Comparison of ENCODE assay signal across 8 cellular contexts in the genomic region with DNA sequence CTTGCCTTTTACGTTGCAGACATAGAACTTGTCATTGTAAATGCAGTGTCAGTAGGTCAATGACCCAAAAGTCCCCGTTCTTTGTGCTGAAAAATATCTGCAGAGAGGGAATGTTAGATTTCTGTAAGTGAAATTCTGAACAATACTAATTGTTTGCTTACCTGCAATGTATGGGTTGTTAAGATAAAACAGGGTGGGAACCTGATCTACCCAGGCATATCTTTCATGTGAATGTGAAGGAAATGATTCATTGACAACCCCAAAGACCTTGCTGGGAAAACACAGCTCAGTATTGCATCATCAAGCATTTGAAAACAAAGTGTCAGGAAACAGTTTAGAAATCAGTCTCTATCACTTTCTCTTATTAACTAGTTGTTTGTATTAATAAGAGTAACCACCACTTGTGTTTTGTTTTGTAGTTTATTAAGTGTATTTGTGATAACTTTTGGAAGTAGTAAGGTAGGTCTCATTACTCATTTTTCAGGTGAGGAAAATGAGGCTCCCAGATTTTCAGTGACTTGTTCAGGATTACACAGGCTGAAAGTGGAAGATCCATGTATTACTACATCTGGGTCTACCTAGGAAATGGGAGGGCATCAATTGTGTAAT. TPM values are rescaled to one million over a fixed set of nuclear protein-coding genes. Genes with fewer than 3 reads are reported as not detected.
DNase-seq lines count a peak whose midpoint lies in the region; ATAC-seq and TF ChIP-seq lines count a peak whose summit lies in the region.

No MANE protein-coding gene starts in this region.

- DNase-seq in GM13977 (ENCODE audit: low spot score), result peak; percentile 32
- peak; percentile 59 for DNase-seq in KBM-7
- DNase-seq in amniotic stem cell (lab: John Stamatoyannopoulos, UW), result peak; percentile 24
- peak; percentile 80 for DNase-seq in kidney epithelial cell (ENCODE audit: low read depth)
- no peak for DNase-seq in Ammon's horn (ENCODE audit: low spot score)
- no peak for DNase-seq in hypothalamus (lab: John Stamatoyannopoulos, UW)

- H3K4me3 ChIP-seq in kidney epithelial cell (ENCODE audit: low read depth, low read length), result no peak overlapping the region

- ATAC-seq in GM21360 (IDR thresholded peaks at IDR 0.05; ENCODE audit: unreplicated experiment), result no peak
- ATAC-seq in GM19395 (IDR thresholded peaks at IDR 0.05; ENCODE audit: unreplicated experiment), result no peak

- no peaks in the 10 kb centered on the region for H3K27me3 ChIP-seq in kidney epithelial cell (ENCODE audit: control insufficient read depth, insufficient read depth, low read length)

- in situ Hi-C loops in GM13977 (cut with MboI; ENCODE audit: low pct_unique_long_range_greater_than_20kb, low sequenced_read_pairs, unreplicated experiment) (no loop called here), KBM-7 (cut with MboI; ENCODE audit: low pct_unique_long_range_greater_than_20kb, low sequenced_read_pairs) (no loop called here)

- H3K36me3 ChIP-seq in kidney epithelial cell (ENCODE audit: control insufficient read depth, insufficient read depth, low read length), result no peaks in the 10 kb centered on the region

- TF ChIP-seq CTCF in GM13977 (IDR thresholded peaks at IDR 0.05; ENCODE audit: extremely low read depth, insufficient read depth, missing control alignments) (no peak), kidney epithelial cell (IDR thresholded peaks at IDR 0.05; ENCODE audit: insufficient read depth, low read length, poor library complexity, severe bottlenecking) (no peak)

RNA-seq across cellular contexts. Expression of gene SLC38A2, which starts 57.9 kb away (rescaled TPM):
- total RNA-seq in kidney epithelial cell, result 263 and 291 TPM in 2 replicates

Comparison
In these comparisons a context has a peak if more than half of its experiments do, and no peak if none do; other contexts are left out.
1. DNase-seq: peak in GM13977 (single experiment), KBM-7 (single experiment), amniotic stem cell (single experiment) and kidney epithelial cell (single experiment); none in Ammon's horn (single experiment) and hypothalamus (0 of 51).